In genomic region chr6:45677381-45677992, GRCh38 we compare ENCODE assay signal across 9 cellular contexts.
DNase-seq lines count a peak whose midpoint lies in the region; ATAC-seq, FAIRE-seq and TF ChIP-seq lines count a peak whose summit lies in the region.
"Had no signal": no experiment of that assay in that cellular context is flagged by ENCODE, and none has a peak within 500 bp of the region (broad histone marks: within the 10 kb centered on the region; RNA-seq: fewer than 3 reads in every experiment).

No MANE protein-coding gene starts in this region.

- 22 to 50% (median 34%) methylated on average over 13 of the region's 13 CpGs for WGBS in small intestine, 3 donors

- no peaks in the 10 kb centered on the region for H3K27me3 ChIP-seq in small intestine (ENCODE audit: control insufficient read depth in 2 of 2, insufficient read depth in 2 of 2, low read length in 2 of 2)

- H3K36me3 ChIP-seq in small intestine (ENCODE audit: control insufficient read depth in 2 of 2, insufficient read depth in 2 of 2, low read length in 2 of 2): no peaks in the 10 kb centered on the region

- H3K4me1 ChIP-seq in small intestine (ENCODE audit: control insufficient read depth in 2 of 2, insufficient read depth in 1 of 2, low read depth in 1 of 2, low read length in 1 of 2): peaks cover 0 to 6% of the 10 kb centered on the region in 2 donors

- peak; percentile 53 for ATAC-seq in GM21717 (IDR thresholded peaks at IDR 0.05; ENCODE audit: unreplicated experiment)

- no peak overlapping the region for H3K4me3 ChIP-seq in small intestine (ENCODE audit: low read depth in 1 of 2, low read length in 2 of 2)
- H3K4me3 ChIP-seq: skin epidermis had no signal

- in situ Hi-C loops in GM13976 (cut with MboI; ENCODE audit: low sequenced_read_pairs, unreplicated experiment): no loop called here

- H3K27ac ChIP-seq in small intestine (ENCODE audit: low read depth in 1 of 2, low read length in 1 of 2): peak overlapping the region in 1 of 2 donors; percentile 62

- H3K9me3 ChIP-seq in small intestine (ENCODE audit: control insufficient read depth, low read depth): no peaks in the 10 kb centered on the region

- peak; percentile 59 for DNase-seq in GM13976 (ENCODE audit: low spot score)
- DNase-seq in Kasumi-1 (lab: John Stamatoyannopoulos, UW): peak; percentile 88 to 91
- DNase-seq in activated CD8-positive, alpha-beta memory T cell treated with anti-CD3 and anti-CD28 coated beads for 48 hours (ENCODE audit: low read depth in 2 of 3, low spot score in 2 of 3): peak in 2 of 3 experiments; percentile 22 to 40
- DNase-seq in globus pallidus (ENCODE audit: low spot score): peak; percentile 74
- DNase-seq in small intestine: peak; percentile 31
- DNase-seq in NCI-H2196 (lab: John Stamatoyannopoulos, UW; ENCODE audit: unreplicated experiment): no peak
- no peak for DNase-seq in effector CD8-positive, alpha-beta T cell (lab: John Stamatoyannopoulos, UW)

- FAIRE-seq in small intestine (lab: Jason Lieb, UNC): no peak

- TF ChIP-seq CTCF in GM13976 (IDR thresholded peaks at IDR 0.05; ENCODE audit: borderline replicate concordance, control extremely low read depth, extremely low read depth, insufficient read depth, missing control alignments): no peak

Comparison
In these comparisons a context has a peak if more than half of its experiments do, and no peak if none do; other contexts are left out.
1. DNase-seq: peak in GM13976 (single experiment), Kasumi-1 (2 of 2), activated CD8-positive, alpha-beta memory T cell treated with anti-CD3 and anti-CD28 coated beads for 48 hours (2 of 3), globus pallidus (single experiment) and small intestine (single experiment); none in NCI-H2196 (single experiment) and effector CD8-positive, alpha-beta T cell (single experiment).